15 cellular contexts compared by ENCODE assay signal in the genomic region with DNA sequence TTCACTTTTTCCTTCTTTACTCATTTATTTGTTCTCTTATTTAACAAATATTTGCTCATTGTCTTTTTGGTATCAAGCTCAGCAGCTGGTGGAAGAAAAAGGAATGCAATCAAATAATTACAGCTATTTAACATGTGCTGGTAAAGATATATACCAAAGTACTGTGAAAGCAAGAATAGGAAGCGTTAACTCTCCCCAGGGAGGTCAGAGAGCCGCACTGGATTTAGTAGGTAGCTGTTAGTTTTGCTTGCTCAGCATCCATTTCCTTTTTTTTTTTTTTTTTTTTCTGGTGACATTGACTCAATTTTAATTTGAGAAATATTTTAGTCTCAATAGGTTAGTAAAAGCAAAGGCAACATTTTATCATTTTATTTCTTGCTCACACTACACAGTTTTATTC.
"Had no signal": no experiment of that assay in that cellular context is flagged by ENCODE, and none has a peak within 500 bp of the region (broad histone marks: within the 10 kb centered on the region; RNA-seq: fewer than 3 reads in every experiment).

No MANE protein-coding gene starts in this region.

- H3K4me3 ChIP-seq: esophagus squamous epithelium, gastroesophageal sphincter, pancreas, smooth muscle cell, uterus had no signal

- DNase-seq: effector memory CD8-positive, alpha-beta T cell; esophagus squamous epithelium; foreskin fibroblast; glutamatergic neuron; islet precursor cell; mammary epithelial cell; natural killer cell; occipital lobe; pancreas; right cardiac atrium; stimulated activated CD4-positive, alpha-beta T cell treated with anti-CD3 and anti-CD28 coated beads, Interleukin-2, amount 100 ng/mL, for 48 hours; stimulated activated naive CD4-positive, alpha-beta T cell treated with Interleukin-2 at 50 U/mL for 16 hours; uterus had no signal

- H3K27me3 ChIP-seq: esophagus squamous epithelium, gastroesophageal sphincter, pancreas, uterus had no signal

- H3K4me1 ChIP-seq: esophagus squamous epithelium, gastroesophageal sphincter, pancreas, uterus had no signal

- H3K27ac ChIP-seq: esophagus squamous epithelium, gastroesophageal sphincter, pancreas, uterus had no signal

- H3K36me3 ChIP-seq: esophagus squamous epithelium, gastroesophageal sphincter, pancreas, uterus had no signal

- H3K4me2 ChIP-seq: smooth muscle cell had no signal
